1 cellular context compared by ENCODE assay signal in the genomic region with DNA sequence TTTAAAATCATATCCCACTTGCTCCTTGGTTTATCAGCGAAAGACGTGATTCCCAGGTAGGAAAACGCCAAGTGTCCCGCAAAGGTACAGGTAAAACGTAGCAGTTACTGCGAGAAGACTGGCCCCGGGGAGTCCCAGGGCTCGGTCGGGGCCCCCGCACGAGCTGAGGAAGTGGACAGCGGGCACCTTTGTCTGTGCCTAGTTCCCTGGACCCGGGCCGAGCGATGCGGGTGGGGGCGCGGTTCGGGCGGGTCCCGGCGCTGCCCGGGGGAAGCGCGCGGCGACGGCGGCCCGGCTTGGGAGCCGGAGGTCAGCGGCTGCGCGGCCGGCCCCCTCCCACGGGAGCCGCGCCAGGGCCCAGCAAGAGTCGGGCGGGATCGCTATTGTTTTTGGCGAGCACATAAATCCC.
TF ChIP-seq lines count a peak whose summit lies in the region.

No MANE protein-coding gene starts in this region.

TF ChIP-seq in IMR-90, 13 proteins besides CTCF, POLR2A, EP300 and RAD21:
- TF ChIP-seq MXI1 (IDR thresholded peaks at IDR 0.05; ENCODE audit: borderline replicate concordance, low read depth, low read length), result no peak
- TF ChIP-seq, protein P1, sequence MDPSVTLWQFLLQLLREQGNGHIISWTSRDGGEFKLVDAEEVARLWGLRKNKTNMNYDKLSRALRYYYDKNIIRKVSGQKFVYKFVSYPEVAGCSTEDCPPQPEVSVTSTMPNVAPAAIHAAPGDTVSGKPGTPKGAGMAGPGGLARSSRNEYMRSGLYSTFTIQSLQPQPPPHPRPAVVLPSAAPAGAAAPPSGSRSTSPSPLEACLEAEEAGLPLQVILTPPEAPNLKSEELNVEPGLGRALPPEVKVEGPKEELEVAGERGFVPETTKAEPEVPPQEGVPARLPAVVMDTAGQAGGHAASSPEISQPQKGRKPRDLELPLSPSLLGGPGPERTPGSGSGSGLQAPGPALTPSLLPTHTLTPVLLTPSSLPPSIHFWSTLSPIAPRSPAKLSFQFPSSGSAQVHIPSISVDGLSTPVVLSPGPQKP (IDR thresholded peaks at IDR 0.05; ENCODE audit: borderline replicate concordance, low read depth, low read length), result no peak
- TF ChIP-seq MAFK (IDR thresholded peaks at IDR 0.05; ENCODE audit: low read depth, low read length), result no peak
- no peak for TF ChIP-seq NFE2L2 (IDR thresholded peaks at IDR 0.05; ENCODE audit: low read depth, low read length)
- no peak for TF ChIP-seq CHD1 (IDR thresholded peaks at IDR 0.05; ENCODE audit: low read depth, low read length)
- TF ChIP-seq CEBPB (IDR thresholded peaks at IDR 0.05; ENCODE audit: low read depth, low read length), result no peak
- TF ChIP-seq MAZ (IDR thresholded peaks at IDR 0.05; ENCODE audit: borderline replicate concordance, low read depth, low read length), result no peak
- TF ChIP-seq RCOR1 (IDR thresholded peaks at IDR 0.05; ENCODE audit: insufficient replicate concordance, low read length), result no peak
- no peak for TF ChIP-seq RFX5 (IDR thresholded peaks at IDR 0.05; ENCODE audit: low read depth, low read length)
- TF ChIP-seq BHLHE40 (IDR thresholded peaks at IDR 0.05; ENCODE audit: low read depth, low read length), result no peak
- TF ChIP-seq USF2 (IDR thresholded peaks at IDR 0.05; ENCODE audit: low read depth, low read length), result no peak
- TF ChIP-seq FOS (IDR thresholded peaks at IDR 0.05; ENCODE audit: low read depth, low read length), result no peak
- no peak for TF ChIP-seq SMC3 (IDR thresholded peaks at IDR 0.05; ENCODE audit: low read depth, low read length)
TF ChIP-seq in IMR-90: peak in this region for 0.
